Comparison of ENCODE assay signal across 8 cellular contexts in the genomic region with DNA sequence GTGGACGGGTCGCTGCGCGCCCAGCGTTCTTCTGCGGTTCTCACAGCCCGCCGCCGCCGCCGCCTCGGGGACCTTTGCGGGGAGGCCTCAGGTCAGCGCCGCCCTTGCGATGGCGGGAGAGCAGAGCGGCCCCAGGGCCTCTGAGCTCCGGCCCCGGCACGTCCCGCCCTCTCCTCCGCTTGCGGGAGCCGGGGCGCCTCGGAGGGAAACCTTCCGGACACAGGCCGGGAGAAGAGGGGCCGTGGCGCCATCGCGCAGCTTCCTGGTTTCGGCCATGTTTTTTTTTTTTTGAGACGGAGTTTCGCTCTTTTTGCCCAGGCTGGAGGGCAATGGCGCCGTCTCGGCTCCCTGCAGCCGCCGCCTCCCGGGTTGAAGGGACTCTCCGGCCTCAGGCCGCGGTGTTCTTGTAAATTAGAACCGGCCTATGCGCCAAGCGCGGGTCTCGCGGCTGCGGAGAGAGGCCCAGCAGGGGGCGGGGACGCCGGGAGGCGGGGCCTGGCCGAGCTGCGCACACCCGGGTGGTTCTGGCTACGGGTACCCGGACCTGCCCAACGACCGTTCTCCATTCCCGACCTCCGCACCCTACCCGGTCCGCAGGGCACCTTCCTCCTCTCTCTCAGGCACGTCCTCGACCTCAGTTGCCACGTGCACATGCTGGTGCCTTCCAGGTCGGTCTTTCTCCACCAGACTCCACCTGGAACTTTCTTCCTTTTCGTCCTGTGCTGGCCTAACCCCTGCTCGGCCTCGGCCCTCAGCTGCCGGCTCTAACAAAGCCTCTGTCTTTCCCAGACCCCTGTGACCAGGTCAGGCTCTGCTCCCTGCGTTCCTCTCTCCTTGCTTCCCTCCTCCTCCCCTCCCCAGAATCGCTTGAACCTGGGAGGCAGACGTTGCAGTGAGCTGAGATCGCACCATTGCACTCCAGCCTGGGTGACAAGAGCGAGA. TPM values are rescaled to one million over a fixed set of nuclear protein-coding genes. Genes with fewer than 3 reads are reported as not detected.
DNase-seq lines count a peak whose midpoint lies in the region; ATAC-seq, FAIRE-seq and TF ChIP-seq lines count a peak whose summit lies in the region.

No MANE protein-coding gene starts in this region.

- H3K4ac ChIP-seq in H1 (replicated peaks; ENCODE audit: insufficient read length, low read depth, low read length), result peak overlapping the region; percentile 81

- H3K27ac ChIP-seq in H1 (ENCODE audit: low read depth, low read length), result peak overlapping the region; percentile 50; the same call in 1 of the 2 replicates
- peak overlapping the region; percentile 83 for H3K27ac ChIP-seq in mesodermal cell (ENCODE audit: low read depth, low read length, severe bottlenecking)

- H3K79me2 ChIP-seq in H1 (ENCODE audit: control insufficient read depth in 1 of 2, insufficient read depth in 2 of 2, low read length in 2 of 2), result no peaks in the 10 kb centered on the region

- peaks cover 0 to 2% of the 10 kb centered on the region in 2 experiments for H4K20me1 ChIP-seq in H1 (replicated peaks in 1 of 2; ENCODE audit: control insufficient read depth in 1 of 2, insufficient read depth in 2 of 2, low read length in 2 of 2)

- H3K23ac ChIP-seq in H1 (ENCODE audit: insufficient read length), result no peak overlapping the region

- 6% methylated on average over 64 of the region's 80 CpGs; no CpG with 5 or more reads in 1 of the 2 experiments for WGBS in H1 (ENCODE audit: extremely low coverage in 1 of 2, insufficient coverage in 1 of 2, insufficient read length in 1 of 2, insufficient replicate concordance in 2 of 2, low coverage in 1 of 2, low lambda C conversion rate in 2 of 2, missing lambda C conversion rate in 1 of 2), 2 experiments
- 6 to 7% methylated on average over 68 to 78 of the region's 80 CpGs for WGBS in mesodermal cell (ENCODE audit: insufficient coverage in 2 of 2), 2 experiments

- H2BK5ac ChIP-seq in H1 (ENCODE audit: low read depth, low read length), result peak overlapping the region; percentile 81; the same call in 1 of the 2 replicates

- H3K27me3 ChIP-seq in BE2C (no peaks in the 10 kb centered on the region), H1 (replicated peaks in 1 of 4; ENCODE audit: control insufficient read depth in 3 of 4, extremely low read depth in 1 of 4, insufficient read depth in 3 of 4, low read length in 3 of 4) (peaks cover 5 to 31% (median 27%) of the 10 kb centered on the region in 4 experiments)

- peak overlapping the region; percentile 95; the same call in 1 of the 2 replicates for H2AFZ ChIP-seq in H1 (ENCODE audit: low read length)

- peak overlapping the region; percentile 98 for H2BK12ac ChIP-seq in H1 (ENCODE audit: low read depth, low read length)

- H2BK120ac ChIP-seq in H1 (replicated peaks; ENCODE audit: low read depth, low read length), result peak overlapping the region; percentile 86

- H2BK20ac ChIP-seq in H1 (ENCODE audit: low read length), result peak overlapping the region; percentile 80; the same call in 1 of the 2 replicates

- H3K79me1 ChIP-seq in H1 (ENCODE audit: low read depth, low read length), result no peaks in the 10 kb centered on the region

- H3K4me2 ChIP-seq in H1 (ENCODE audit: insufficient read depth in 1 of 2, low read depth in 2 of 2, low read length in 2 of 2), result peak overlapping the region; percentile 96 to 100

- H3K56ac ChIP-seq in H1 (replicated peaks; ENCODE audit: insufficient read length, low read depth, low read length), result no peak overlapping the region

- peak overlapping the region; percentile 79 for H4K91ac ChIP-seq in H1 (replicated peaks; ENCODE audit: insufficient read length, low read length)

- FAIRE-seq in H1 (lab: Jason Lieb, UNC), result no peak

- TF ChIP-seq CTCF in BE2C (IDR thresholded peaks at IDR 0.05; ENCODE audit: low read depth, low read length) (0 out of 2 replicates have a peak, but pooled peaks have one; percentile 15), H1 (IDR thresholded peaks at IDR 0.05; ENCODE audit: control extremely low read depth in 1 of 3, insufficient read depth in 1 of 3, low read depth in 1 of 3, low read length in 3 of 3) (peak in 1 of 3 experiments; percentile 2; a peak in 1 of 4 replicates)

- H4K8ac ChIP-seq in H1 (ENCODE audit: extremely low read depth, insufficient read depth, low read length), result peak overlapping the region; percentile 90; the same call in 1 of the 2 replicates

- no peak for TF ChIP-seq EP300 in H1 (IDR thresholded peaks at IDR 0.05; ENCODE audit: borderline replicate concordance in 1 of 2, low read depth in 2 of 2, low read length in 2 of 2)

- peak; percentile 12 to 56 for TF ChIP-seq POLR2A in H1 (IDR thresholded peaks at IDR 0.05; ENCODE audit: control extremely low read depth in 1 of 2, low read depth in 2 of 2, low read length in 2 of 2)

- ATAC-seq in GM18907 (IDR thresholded peaks at IDR 0.05; ENCODE audit: unreplicated experiment) (peak; percentile 77), HG03108 (IDR thresholded peaks at IDR 0.05; ENCODE audit: unreplicated experiment) (peak; percentile 72)

- H3K23me2 ChIP-seq in H1 (ENCODE audit: low read depth, low read length), result peaks cover 9% of the 10 kb centered on the region

- no peak overlapping the region for H3K14ac ChIP-seq in H1 (ENCODE audit: insufficient read length)

- no peaks in the 10 kb centered on the region for H3K36me3 ChIP-seq in BE2C
- H3K36me3 ChIP-seq in H1 (ENCODE audit: control insufficient read depth in 2 of 4, insufficient read depth in 4 of 4, low read length in 3 of 4), result peaks cover 0 to 4% (median 0%) of the 10 kb centered on the region in 4 experiments; a peak in 1 of 8 replicates
- H3K36me3 ChIP-seq in mesodermal cell (ENCODE audit: control insufficient read depth, insufficient read depth, low read length), result peaks cover 15% of the 10 kb centered on the region

- no peaks in the 10 kb centered on the region for H3K4me1 ChIP-seq in BE2C
- peaks cover 0 to 11% (median 0%) of the 10 kb centered on the region in 4 experiments; a peak in 3 of 7 replicates for H3K4me1 ChIP-seq in H1 (replicated peaks in 1 of 4; ENCODE audit: control insufficient read depth in 3 of 4, insufficient read depth in 4 of 4, low read length in 3 of 4)
- H3K4me1 ChIP-seq in mesodermal cell (ENCODE audit: control insufficient read depth, insufficient read depth, low read length, poor library complexity, severe bottlenecking), result no peaks in the 10 kb centered on the region

- no peak overlapping the region; the same call in 1 of the 2 replicates for H2AK5ac ChIP-seq in H1 (ENCODE audit: low read depth, low read length)

- no peak for TF ChIP-seq RAD21 in H1 (IDR thresholded peaks at IDR 0.05 in 1 of 2, conservative IDR thresholded peaks at IDR 0.05 in 1 of 2; ENCODE audit: low read depth in 2 of 2, low read length in 2 of 2)

- peak overlapping the region; percentile 90 for H3K18ac ChIP-seq in H1 (ENCODE audit: extremely low read depth, low read length)

- H4K5ac ChIP-seq in H1 (ENCODE audit: insufficient read length, low read depth, low read length), result peak overlapping the region; percentile 80

- H3K9ac ChIP-seq in H1 (replicated peaks in 1 of 4; ENCODE audit: extremely low read depth in 1 of 4, low read depth in 3 of 4, low read length in 3 of 4), result peak overlapping the region; percentile 71 to 79 (median 76)

- peak; percentile 83 for DNase-seq in BE2C
- peak; percentile 68 for DNase-seq in NCI-H69 (lab: John Stamatoyannopoulos, UW)
- peak; percentile 46 for DNase-seq in activated CD8-positive, alpha-beta memory T cell treated with anti-CD3 and anti-CD28 coated beads, Interleukin-2, amount 50 U/mL, for 24 hours (ENCODE audit: extremely low read depth)
- DNase-seq in H1 (ENCODE audit: low read depth in 1 of 2, low spot score in 2 of 2), result peak in 1 of 2 experiments; percentile 86
- DNase-seq in stimulated activated CD8-positive, alpha-beta memory T cell treated with anti-CD3 and anti-CD28 coated beads, Interleukin-15, amount 100 ng/mL, for 4 hours (ENCODE audit: low read depth in 2 of 2), result peak; percentile 46 to 58

- CTCF ChIA-PET in H1 (lab: Charles Lee; ENCODE audit: partially characterized antibody), result interaction anchor here (0.8 to 2.7 kb wide), 5 partner anchors 10 to 67 kb away, joined by 3 to 9 read pairs (median 4); no protein-coding TSS in a partner anchor

- peak overlapping the region; percentile 99 for H2BK15ac ChIP-seq in H1 (ENCODE audit: low read length)

- peak overlapping the region; percentile 89 for H3K4me3 ChIP-seq in BE2C (ENCODE audit: low read depth, low read length)
- H3K4me3 ChIP-seq in H1 (ENCODE audit: extremely low read depth in 1 of 4, insufficient read depth in 2 of 4, low read depth in 3 of 4, low read length in 4 of 4), result peak overlapping the region; percentile 69 to 84 (median 75)
- H3K4me3 ChIP-seq in mesodermal cell (ENCODE audit: extremely low read depth, insufficient read depth, low read length, poor library complexity, severe bottlenecking), result peak overlapping the region; percentile 71

- no peaks in the 10 kb centered on the region for H3K9me3 ChIP-seq in BE2C
- peaks cover 11 to 13% of the 10 kb centered on the region in 2 experiments; a peak in 3 of 4 replicates for H3K9me3 ChIP-seq in H1 (ENCODE audit: insufficient read depth in 2 of 2, low read depth in 1 of 2, low read length in 1 of 2)
- H3K9me3 ChIP-seq in mesodermal cell (ENCODE audit: control insufficient read depth, low read length), result peaks cover 18% of the 10 kb centered on the region

- POLR2A ChIA-PET in H1 (lab: Charles Lee; ENCODE audit: partially characterized antibody), result interaction anchor here (0.7 to 3.2 kb wide), 15 partner anchors 10 to 254 kb away, joined by 3 to 21 read pairs (median 4); partner anchors contain the start of genes MGAT1 and ZFP62

RNA-seq across cellular contexts. Expression of gene MGAT1, which starts 28.8 kb away (rescaled TPM):
- 120 TPM for polyA plus RNA-seq in BE2C (2012; ENCODE audit: insufficient read depth, insufficient read length, low read depth)
- 77.0 and 83.8 TPM in 2 replicates for total RNA-seq in H1 (2021; fragmentation: NEBNext Ultra II Directional; extraction: Animal tissue kit (Norgen Biotek cat#: 25700))
- 66.8 and 96.1 TPM in 2 replicates for polyA plus RNA-seq in H1 (2011; rRNA removed)
- polyA plus RNA-seq in H1 (2011; cell fraction: cytosol; rRNA removed), result 68.3 TPM
- 76.0 TPM for polyA plus RNA-seq in H1 (2011; cell fraction: nucleus; rRNA removed)
- polyA plus RNA-seq in H1 (2012, experiment 1 of 2), result 63.6 to 73.4 TPM (median 72.7 TPM) in 4 replicates
- 82.2 TPM for polyA plus RNA-seq in H1 (2012, experiment 2 of 2)
- 63.4 TPM for polyA plus RNA-seq in H1 (2013, experiment 1 of 2)
- 63.9 TPM for polyA plus RNA-seq in H1 (2013, experiment 2 of 2)
- polyA minus RNA-seq in H1 (2011; rRNA and poly(A)+ RNA removed), result 41.2 and 48.6 TPM in 2 replicates
- polyA minus RNA-seq in H1 (2011; cell fraction: cytosol; rRNA and poly(A)+ RNA removed), result 56.2 TPM
- polyA minus RNA-seq in H1 (2011; cell fraction: nucleus; rRNA and poly(A)+ RNA removed), result 38.8 TPM
- polyA plus RNA-seq in mesodermal cell (2013, experiment 1 of 2), result 78.6 TPM
- 67.6 TPM for polyA plus RNA-seq in mesodermal cell (2013, experiment 2 of 2)

RNA-seq across cellular contexts. Expression of gene ZFP62, which starts 29.7 kb away (rescaled TPM):
- 44.8 TPM for polyA plus RNA-seq in BE2C (2012; ENCODE audit: insufficient read depth, insufficient read length, low read depth)
- total RNA-seq in H1 (2021; fragmentation: NEBNext Ultra II Directional; extraction: Animal tissue kit (Norgen Biotek cat#: 25700)), result 34.8 and 38.5 TPM in 2 replicates
- polyA plus RNA-seq in H1 (2011; rRNA removed), result 5.4 and 9.3 TPM in 2 replicates
- polyA plus RNA-seq in H1 (2011; cell fraction: cytosol; rRNA removed), result 16.6 TPM
- polyA plus RNA-seq in H1 (2011; cell fraction: nucleus; rRNA removed), result 11.9 TPM
- 22.4 to 34.9 TPM (median 24.3 TPM) in 4 replicates for polyA plus RNA-seq in H1 (2012, experiment 1 of 2)
- polyA plus RNA-seq in H1 (2012, experiment 2 of 2), result 1.7 TPM
- 28.3 TPM for polyA plus RNA-seq in H1 (2013, experiment 1 of 2)
- 30.5 TPM for polyA plus RNA-seq in H1 (2013, experiment 2 of 2)
- polyA minus RNA-seq in H1 (2011; rRNA and poly(A)+ RNA removed), result 18.4 and 23.3 TPM in 2 replicates
- 19.0 TPM for polyA minus RNA-seq in H1 (2011; cell fraction: cytosol; rRNA and poly(A)+ RNA removed)
- polyA minus RNA-seq in H1 (2011; cell fraction: nucleus; rRNA and poly(A)+ RNA removed), result 34.6 TPM
- polyA plus RNA-seq in mesodermal cell (2013, experiment 1 of 2), result 19.7 TPM
- polyA plus RNA-seq in mesodermal cell (2013, experiment 2 of 2), result 28.6 TPM
